In genomic region chr6:69294862-69295261, GRCh38 we compare ENCODE assay signal across 21 cellular contexts.
"Had no signal": no experiment of that assay in that cellular context is flagged by ENCODE, and none has a peak within 500 bp of the region (broad histone marks: within the 10 kb centered on the region; RNA-seq: fewer than 3 reads in every experiment).

No MANE protein-coding gene starts in this region.

- H3K27ac ChIP-seq: ascending aorta, body of pancreas, SJCRH30 had no signal

- ATAC-seq: activated CD8-positive, alpha-beta memory T cell treated with anti-CD3 and anti-CD28 coated beads, Interleukin-2, amount 10 ng/mL, durations not matched to agents 7 days and 5 days; body of pancreas; Panc1; Right ventricle myocardium inferior had no signal

- DNase-seq: activated B cell treated with CpG ODN at 0.5 μM for 24 hours; activated CD4-positive, alpha-beta T cell treated with anti-CD3 and anti-CD28 coated beads for 1 hour; activated CD4-positive, alpha-beta T cell treated with anti-CD3 and anti-CD28 coated beads, Interleukin-2, amount 10 ng/mL, durations not matched to agents 24 days and 14 days; activated CD4-positive, alpha-beta T cell treated with anti-CD3 and anti-CD28 coated beads, Interleukin-2, amount 50 U/mL, for 48 hours; activated CD8-positive, alpha-beta memory T cell treated with anti-CD3 and anti-CD28 coated beads, Interleukin-2, amount 10 ng/mL, durations not matched to agents 7 days and 5 days; activated effector memory CD4-positive, alpha-beta T cell treated with Interleukin-2 at 50 U/mL for 16 hours; activated naive CD4-positive, alpha-beta T cell; activated T-cell treated with anti-CD3 and anti-CD28 coated beads, Interleukin-2, amount 50 U/mL, for 24 hours; body of pancreas; KG1; NCI-H1092; NCI-H2081 treated with DMSO at 0.1 percent for 48 hours; NCI-H526; NCI-H774; NK-92 treated with Interleukin-12 subunit alpha and Interleukin-12 subunit beta, amount 100 ng/mL, for 24 hours; OCI-M1; RPMI8226; SJCRH30 had no signal
